ENCODE assay signal across 15 cellular contexts in genomic region chr21:14889080-14889805, GRCh38.
DNase-seq lines count a peak whose midpoint lies in the region; ATAC-seq and TF ChIP-seq lines count a peak whose summit lies in the region.
"Had no signal": no experiment of that assay in that cellular context is flagged by ENCODE, and none has a peak within 500 bp of the region (broad histone marks: within the 10 kb centered on the region; RNA-seq: fewer than 3 reads in every experiment).

No MANE protein-coding gene starts in this region.

- no TSS peak for BruUV-seq in MCF 10A (replicated peaks; lab: Mats Ljungman, UMichigan)

- H3K36me3 ChIP-seq in breast epithelium (no peaks in the 10 kb centered on the region), spleen (no peaks in the 10 kb centered on the region)
- H3K36me3 ChIP-seq: heart right ventricle had no signal

- ATAC-seq in left colon (peak; percentile 96), GM18511 (IDR thresholded peaks at IDR 0.05; ENCODE audit: unreplicated experiment) (no peak)

- CTCF ChIA-PET in MCF 10A (lab: Yijun Ruan, JAX) (interaction anchor here (0.6 to 2.6 kb wide), 11 partner anchors 9 to 664 kb away, joined by 3 to 9 read pairs (median 3); no protein-coding TSS in a partner anchor), GM10248 (lab: Yijun Ruan, JAX) (interaction anchor here (1.0 to 1.9 kb wide), 6 partner anchors 8 to 27 kb away, joined by 3 to 7 read pairs (median 5); no protein-coding TSS in a partner anchor)

- in situ Hi-C loops in astrocyte of the cerebellum (cut with HindIII; ENCODE audit: low sequenced_read_pairs) = no loop called here

- H3K9me3 Mint-ChIP-seq in MCF 10A (ENCODE audit: unreplicated experiment) = no peaks in the 10 kb centered on the region
- H3K9me3 Mint-ChIP-seq: dendritic cell treated with granulocyte-macrophage colony-stimulating factor and Interleukin-4, amounts not matched to agents 40 ng/mL and 50 ng/mL, for 4 days; memory B cell had no signal

- no peaks in the 10 kb centered on the region for H3K36me3 Mint-ChIP-seq in MCF 10A (ENCODE audit: insufficient read depth, unreplicated experiment)
- H3K36me3 Mint-ChIP-seq: memory B cell had no signal

- WGBS in spleen, 5 donors = 35 to 45% (median 40%) methylated on average over 5 of the region's 5 CpGs

- no peak for TF ChIP-seq CTCF in MCF 10A (IDR thresholded peaks at IDR 0.05; ENCODE audit: unreplicated experiment)
- no peak for TF ChIP-seq CTCF in breast epithelium (IDR thresholded peaks at IDR 0.05)
- TF ChIP-seq CTCF in astrocyte of the cerebellum (IDR thresholded peaks at IDR 0.05; ENCODE audit: low read depth, low read length, missing control alignments) = peak; percentile 11
- TF ChIP-seq CTCF in spleen (IDR thresholded peaks at IDR 0.05 in 8 of 11, conservative IDR thresholded peaks at IDR 0.05 in 3 of 11) = no peak
- TF ChIP-seq CTCF in GM10248 (IDR thresholded peaks at IDR 0.05; ENCODE audit: control extremely low read depth, extremely low read depth, low read depth, missing control alignments) = no peak

- no peaks in the 10 kb centered on the region for H3K27me3 ChIP-seq in breast epithelium
- no peaks in the 10 kb centered on the region for H3K27me3 ChIP-seq in spleen (replicated peaks in 1 of 7)
- H3K27me3 ChIP-seq: heart right ventricle had no signal

- peaks cover 35% of the 10 kb centered on the region for H3K4me1 Mint-ChIP-seq in MCF 10A (ENCODE audit: insufficient read depth, unreplicated experiment)
- H3K4me1 Mint-ChIP-seq: memory B cell had no signal

- H3K4me1 ChIP-seq in breast epithelium = no peaks in the 10 kb centered on the region
- peaks cover 0 to 12% (median 5%) of the 10 kb centered on the region in 6 donors for H3K4me1 ChIP-seq in spleen

- no peaks in the 10 kb centered on the region for H3K9me3 ChIP-seq in breast epithelium
- no peaks in the 10 kb centered on the region for H3K9me3 ChIP-seq in spleen
- H3K9me3 ChIP-seq: heart right ventricle had no signal

- DNase-seq in MCF 10A (ENCODE audit: unreplicated experiment) (peak; percentile 84), breast epithelium (ENCODE audit: low spot score in 2 of 2) (no peak), astrocyte of the cerebellum (ENCODE audit: low read depth) (peak; percentile 93), left colon (peak in 1 of 2 donors; percentile 36), spleen (no peak), GM10248 (ENCODE audit: extremely low spot score) (no peak)
- DNase-seq in stimulated activated CD4-positive, alpha-beta T cell treated with anti-CD3 and anti-CD28 coated beads, Interleukin-15, amount 100 ng/mL, for 24 hours = no peak
- DNase-seq: activated effector memory CD4-positive, alpha-beta T cell treated with anti-CD3 and anti-CD28 coated beads, Interleukin-2, amount 50 U/mL, for 16 hours; GF-D8; heart right ventricle; NCI-H1694 treated with DMSO at 0.1 percent for 48 hours; SW 1271 had no signal

- H3K27ac ChIP-seq in breast epithelium = peak overlapping the region in 1 of 2 donors; percentile 1
- no peak overlapping the region for H3K27ac ChIP-seq in spleen
- H3K27ac ChIP-seq: heart right ventricle had no signal

- H3K4me3 ChIP-seq in breast epithelium (no peak overlapping the region), astrocyte of the cerebellum (ENCODE audit: low read depth, low read length) (no peak overlapping the region), spleen (no peak overlapping the region)
- H3K4me3 ChIP-seq: heart right ventricle had no signal

- peak overlapping the region; percentile 97 for H3K27ac Mint-ChIP-seq in MCF 10A (ENCODE audit: low read depth, unreplicated experiment)
- H3K27ac Mint-ChIP-seq: dendritic cell treated with granulocyte-macrophage colony-stimulating factor and Interleukin-4, amounts not matched to agents 40 ng/mL and 50 ng/mL, for 4 days; memory B cell had no signal

- intact Hi-C loops in MCF 10A (cut with micrococcal nuclease) (no loop called here), breast epithelium (cut with DNase I; ENCODE audit: low total_unique reads) (no loop called here), left colon (cut with DNase I, micrococcal nuclease) (no loop called here), spleen (cut with DNase I; ENCODE audit: low total_unique reads) (no loop called here)

- POLR2A ChIA-PET in MCF 10A (lab: Yijun Ruan, JAX) = interaction anchor here (0.6 to 2.1 kb wide), 14 partner anchors 8 to 860 kb away, joined by 3 to 11 read pairs (median 4); partner anchors contain the start of gene NRIP1
- POLR2A ChIA-PET in GM10248 (lab: Yijun Ruan, JAX) = no interaction called here

- peak overlapping the region; percentile 54 for H3K4me3 Mint-ChIP-seq in MCF 10A (ENCODE audit: unreplicated experiment)
- H3K4me3 Mint-ChIP-seq: dendritic cell treated with granulocyte-macrophage colony-stimulating factor and Interleukin-4, amounts not matched to agents 40 ng/mL and 50 ng/mL, for 4 days; memory B cell had no signal

- no peak for TF ChIP-seq POLR2A in breast epithelium (IDR thresholded peaks at IDR 0.05)
- no peak for TF ChIP-seq POLR2A in spleen (IDR thresholded peaks at IDR 0.05)

- no peaks in the 10 kb centered on the region for H3K27me3 Mint-ChIP-seq in MCF 10A (ENCODE audit: insufficient read depth, unreplicated experiment)
- H3K27me3 Mint-ChIP-seq: dendritic cell treated with granulocyte-macrophage colony-stimulating factor and Interleukin-4, amounts not matched to agents 40 ng/mL and 50 ng/mL, for 4 days had no signal

Comparison
In these comparisons a context has a peak if more than half of its experiments do, and no peak if none do; other contexts are left out.
1. DNase-seq: peak in MCF 10A (single experiment) and astrocyte of the cerebellum (single experiment); none in breast epithelium (0 of 2), stimulated activated CD4-positive, alpha-beta T cell treated with anti-CD3 and anti-CD28 coated beads, Interleukin-15, amount 100 ng/mL, for 24 hours (single experiment), spleen (single experiment) and GM10248 (single experiment).